10 cellular contexts compared by ENCODE assay signal in genomic region chr1:214957330-214958137, GRCh38.
DNase-seq lines count a peak whose midpoint lies in the region; ATAC-seq lines count a peak whose summit lies in the region.
"Had no signal": no experiment of that assay in that cellular context is flagged by ENCODE, and none has a peak within 500 bp of the region (broad histone marks: within the 10 kb centered on the region; RNA-seq: fewer than 3 reads in every experiment).

No MANE protein-coding gene starts in this region.

- DNase-seq in H4 (ENCODE audit: low spot score) = peak; percentile 80
- DNase-seq in RKO (ENCODE audit: low spot score) = peak; percentile 35
- peak; percentile 99 for DNase-seq in fibroblast of gingiva (ENCODE audit: low read depth)
- peak; percentile 99 for DNase-seq in skeletal muscle cell (ENCODE audit: low read depth)
- DNase-seq in effector CD4-positive, alpha-beta T cell = no peak
- DNase-seq in G401 (ENCODE audit: low spot score) = no peak
- DNase-seq in NCI-H1417 (lab: John Stamatoyannopoulos, UW) = no peak
- DNase-seq: stimulated activated naive B cell treated with anti-CD40 and anti-IgM and Interleukin-4, amounts not matched to agents 10 μg/mL and 1 μg/mL and 100 μg/mL, for 72 hours had no signal

- in situ Hi-C loops in G401 (cut with HindIII; ENCODE audit: low sequenced_read_pairs) = no loop called here

- H3K4me3 ChIP-seq in skeletal muscle cell (ENCODE audit: low read depth, low read length) = peak overlapping the region; percentile 6

- ATAC-seq in HG03342 (IDR thresholded peaks at IDR 0.05; ENCODE audit: unreplicated experiment) = no peak
- ATAC-seq: activated CD4-positive, CD25-positive, alpha-beta regulatory T cell treated with anti-CD3 and anti-CD28 coated beads, Interleukin-2, amount 50 U/mL, for 24 hours; stimulated activated naive B cell treated with anti-CD40 and anti-IgM and Interleukin-4, amounts not matched to agents 10 μg/mL and 1 μg/mL and 100 μg/mL, for 72 hours had no signal

Comparison
In these comparisons a context has a peak if more than half of its experiments do, and no peak if none do; other contexts are left out.
1. DNase-seq: peak in H4 (single experiment), RKO (single experiment), fibroblast of gingiva (single experiment) and skeletal muscle cell (single experiment); none in effector CD4-positive, alpha-beta T cell (single experiment), G401 (single experiment) and NCI-H1417 (0 of 3).